ENCODE assay signal across 15 cellular contexts in the genomic region with DNA sequence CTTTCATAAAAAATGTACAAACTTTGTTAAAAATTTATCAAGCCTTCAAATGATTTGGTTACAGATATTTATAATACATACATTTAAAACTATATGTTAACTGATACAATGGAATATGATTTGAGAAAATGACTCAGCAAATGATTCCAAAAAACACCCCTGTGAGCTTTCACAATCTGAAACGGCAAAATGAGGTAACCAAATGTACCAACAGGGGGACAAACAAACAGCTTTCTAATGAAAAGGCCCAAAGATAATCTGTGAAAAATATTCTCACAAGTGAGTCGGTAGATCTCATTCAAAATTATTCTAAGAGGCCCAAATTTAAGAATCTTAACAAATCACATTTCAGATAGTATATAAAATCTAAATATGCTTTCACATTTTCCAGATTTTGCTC.
DNase-seq lines count a peak whose midpoint lies in the region; ATAC-seq, FAIRE-seq and TF ChIP-seq lines count a peak whose summit lies in the region.
"Had no signal": no experiment of that assay in that cellular context is flagged by ENCODE, and none has a peak within 500 bp of the region (broad histone marks: within the 10 kb centered on the region; RNA-seq: fewer than 3 reads in every experiment).

No MANE protein-coding gene starts in this region.

- TF ChIP-seq CTCF in MCF 10A (IDR thresholded peaks at IDR 0.05; ENCODE audit: unreplicated experiment) (no peak), breast epithelium (IDR thresholded peaks at IDR 0.05) (no peak), K562 (IDR thresholded peaks at IDR 0.05 in 2 of 3, conservative IDR thresholded peaks at IDR 0.05 in 1 of 3; ENCODE audit: insufficient read depth in 2 of 3, low read depth in 1 of 3, low read length in 3 of 3) (no peak), fibroblast of villous mesenchyme (IDR thresholded peaks at IDR 0.05; ENCODE audit: insufficient read depth, low read depth, low read length) (no peak)

- H3K36me3 ChIP-seq in breast epithelium = no peaks in the 10 kb centered on the region
- H3K36me3 ChIP-seq in K562 (ENCODE audit: control insufficient read depth, insufficient read depth, low read length) = peaks cover 29% of the 10 kb centered on the region; the same call in 2 of the 3 replicates

- H3K27ac Mint-ChIP-seq in MCF 10A (ENCODE audit: low read depth, unreplicated experiment) = peak overlapping the region; percentile 59

- no peak overlapping the region for H3K4me2 ChIP-seq in K562 (ENCODE audit: insufficient read depth, low read length)

- in situ Hi-C loops in K562 (cut with MboI) = no loop called here

- H3K27me3 Mint-ChIP-seq in MCF 10A (ENCODE audit: insufficient read depth, unreplicated experiment) = no peaks in the 10 kb centered on the region
- H3K27me3 Mint-ChIP-seq: CD4-positive, CD25-positive, alpha-beta regulatory T cell had no signal

- peaks cover 20% of the 10 kb centered on the region for H3K4me1 Mint-ChIP-seq in MCF 10A (ENCODE audit: insufficient read depth, unreplicated experiment)
- H3K4me1 Mint-ChIP-seq: CD4-positive, CD25-positive, alpha-beta regulatory T cell had no signal

- 63% methylated on average over 2 of the region's 2 CpGs for WGBS in K562 (ENCODE audit: insufficient coverage, low coverage, missing lambda C conversion rate)

- no peaks in the 10 kb centered on the region for H3K79me2 ChIP-seq in K562 (ENCODE audit: control insufficient read depth, insufficient read depth, low read length)

- H3K36me3 Mint-ChIP-seq in MCF 10A (ENCODE audit: insufficient read depth, unreplicated experiment) = peaks cover 56% of the 10 kb centered on the region

- H3K9me1 ChIP-seq in K562 (ENCODE audit: control insufficient read depth, insufficient read depth, low read length) = no peaks in the 10 kb centered on the region

- no peak overlapping the region for H2AFZ ChIP-seq in K562 (ENCODE audit: low read depth, low read length)

- no peak for TF ChIP-seq POLR2A in breast epithelium (IDR thresholded peaks at IDR 0.05)
- no peak for TF ChIP-seq POLR2A in K562 (conservative IDR thresholded peaks at IDR 0.05)

- intact Hi-C loops in MCF 10A (cut with micrococcal nuclease) = no loop called here
- intact Hi-C loops in breast epithelium (cut with DNase I; ENCODE audit: low total_unique reads) = no loop called here
- intact Hi-C loops in K562 (cut with micrococcal nuclease) = no loop called here
- intact Hi-C loops in head of caudate nucleus (cut with DNase I) = no loop called here

- ATAC-seq in K562 = no peak

- no peaks in the 10 kb centered on the region for H4K20me1 ChIP-seq in K562 (replicated peaks; ENCODE audit: control insufficient read depth, insufficient read depth, low read length)

- POLR2A ChIA-PET in MCF 10A (lab: Yijun Ruan, JAX) (interaction anchor here (0.6 to 1.6 kb wide), 5 partner anchors 28 to 145 kb away, joined by 3 to 8 read pairs (median 4); a partner anchor contains a TSS), K562 (lab: Yijun Ruan, JAX) (interaction anchor here (0.6 kb wide), 1 partner anchor 48 kb away, joined by 3 read pairs; no protein-coding TSS in a partner anchor)

- BruUV-seq in MCF 10A (replicated peaks; lab: Mats Ljungman, UMichigan) (no TSS peak), K562 (replicated peaks; lab: Mats Ljungman, UMichigan) (no TSS peak)

- no peaks in the 10 kb centered on the region for H3K9me3 ChIP-seq in breast epithelium
- no peaks in the 10 kb centered on the region for H3K9me3 ChIP-seq in K562 (replicated peaks; ENCODE audit: control insufficient read depth, insufficient read depth, low read depth, low read length)
- H3K9me3 ChIP-seq: HAP-1 had no signal

- no peaks in the 10 kb centered on the region for H3K9me3 Mint-ChIP-seq in MCF 10A (ENCODE audit: unreplicated experiment)
- H3K9me3 Mint-ChIP-seq: CD4-positive, CD25-positive, alpha-beta regulatory T cell had no signal

- H3K4me3 ChIP-seq in breast epithelium (no peak overlapping the region), K562 (no peak overlapping the region), fibroblast of villous mesenchyme (ENCODE audit: low read depth, low read length) (no peak overlapping the region)
- H3K4me3 ChIP-seq: HAP-1 had no signal

- CTCF ChIA-PET in MCF 10A (lab: Yijun Ruan, JAX) (no interaction called here), K562 (lab: Yijun Ruan, JAX; ENCODE audit: low intra/inter-chr PET ratio) (interaction anchor here (0.6 kb wide), 1 partner anchor 69 kb away, joined by 4 read pairs; no protein-coding TSS in a partner anchor)

- no peak for TF ChIP-seq RAD21 in K562 (CRISPR knock-in tag; conservative IDR thresholded peaks at IDR 0.05 in 1 of 2, IDR thresholded peaks at IDR 0.05 in 1 of 2)

- no peak overlapping the region for H3K4me3 Mint-ChIP-seq in MCF 10A (ENCODE audit: unreplicated experiment)
- H3K4me3 Mint-ChIP-seq: CD4-positive, CD25-positive, alpha-beta regulatory T cell had no signal

- no peak for TF ChIP-seq EP300 in K562 (IDR thresholded peaks at IDR 0.05; ENCODE audit: low read length)

- H3K27me3 ChIP-seq in breast epithelium (no peaks in the 10 kb centered on the region), K562 (ENCODE audit: control insufficient read depth in 2 of 2, insufficient read depth in 2 of 2, low read length in 2 of 2) (no peaks in the 10 kb centered on the region)

- H3K9ac ChIP-seq in K562 (ENCODE audit: insufficient read depth in 1 of 2, low read depth in 2 of 2, low read length in 2 of 2) = no peak overlapping the region

- H3K27ac ChIP-seq in breast epithelium = no peak overlapping the region
- no peak overlapping the region for H3K27ac ChIP-seq in K562 (ENCODE audit: extremely low read depth, low read depth, low read length)

- H3K4me1 ChIP-seq in breast epithelium = no peaks in the 10 kb centered on the region
- no peaks in the 10 kb centered on the region for H3K4me1 ChIP-seq in K562 (replicated peaks in 1 of 2; ENCODE audit: control insufficient read depth in 2 of 2, insufficient read depth in 2 of 2, low read length in 2 of 2)
- H3K4me1 ChIP-seq: HAP-1 had no signal

- DNase-seq in MCF 10A (ENCODE audit: unreplicated experiment) (peak; percentile 46), breast epithelium (ENCODE audit: low spot score in 2 of 2) (no peak), K562 (ENCODE audit: extremely low read depth in 1 of 4, low spot score in 3 of 4) (no peak), fibroblast of villous mesenchyme (ENCODE audit: low read depth) (peak; percentile 22), occipital lobe (lab: John Stamatoyannopoulos, UW) (no peak), head of caudate nucleus (no peak)
- no peak for DNase-seq in stimulated activated CD4-positive, alpha-beta T cell treated with anti-CD3 and anti-CD28 coated beads, Interleukin-1b, Interleukin-23, amount 100 ng/mL, for 48 hours
- DNase-seq: AML-193; CD4-positive, CD25-positive, alpha-beta regulatory T cell; DMS53; NCI-H1105 treated with DMSO at 0.1 percent for 48 hours; NCI-H187; NCI-H748 treated with DMSO at 0.1 percent for 48 hours had no signal

- FAIRE-seq in K562 (lab: Jason Lieb, UNC) = no peak
- FAIRE-seq: GM18507 had no signal

TF ChIP-seq in K562, 482 proteins besides CTCF, POLR2A, EP300 and RAD21:
- TF ChIP-seq, protein P1, sequence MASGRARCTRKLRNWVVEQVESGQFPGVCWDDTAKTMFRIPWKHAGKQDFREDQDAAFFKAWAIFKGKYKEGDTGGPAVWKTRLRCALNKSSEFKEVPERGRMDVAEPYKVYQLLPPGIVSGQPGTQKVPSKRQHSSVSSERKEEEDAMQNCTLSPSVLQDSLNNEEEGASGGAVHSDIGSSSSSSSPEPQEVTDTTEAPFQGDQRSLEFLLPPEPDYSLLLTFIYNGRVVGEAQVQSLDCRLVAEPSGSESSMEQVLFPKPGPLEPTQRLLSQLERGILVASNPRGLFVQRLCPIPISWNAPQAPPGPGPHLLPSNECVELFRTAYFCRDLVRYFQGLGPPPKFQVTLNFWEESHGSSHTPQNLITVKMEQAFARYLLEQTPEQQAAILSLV (tag; IDR thresholded peaks at IDR 0.05) = no peak
- TF ChIP-seq ZNF695 (CRISPR knock-in tag; IDR thresholded peaks at IDR 0.05) (no peak), EZH2 (IDR thresholded peaks at IDR 0.05; ENCODE audit: borderline replicate concordance, low read depth, low read length) (no peak), MAFG (tag; conservative IDR thresholded peaks at IDR 0.05) (peak; percentile 29; the same call in 1 of the 2 replicates), ZNF316 (IDR thresholded peaks at IDR 0.05) (peak; percentile 9; the same call in 1 of the 2 replicates), BRF1 (IDR thresholded peaks at IDR 0.05; ENCODE audit: borderline replicate concordance, extremely low read depth, insufficient read length) (no peak)

Comparison
In these comparisons a context has a peak if more than half of its experiments do, and no peak if none do; other contexts are left out.
1. DNase-seq: peak in MCF 10A (single experiment) and fibroblast of villous mesenchyme (single experiment); none in breast epithelium (0 of 2), K562 (0 of 4), stimulated activated CD4-positive, alpha-beta T cell treated with anti-CD3 and anti-CD28 coated beads, Interleukin-1b, Interleukin-23, amount 100 ng/mL, for 48 hours (single experiment), occipital lobe (single experiment) and head of caudate nucleus (0 of 42).